24 cellular contexts compared by ENCODE assay signal in genomic region chr7:42429339-42429738, GRCh38.
"Had no signal": no experiment of that assay in that cellular context is flagged by ENCODE, and none has a peak within 500 bp of the region (broad histone marks: within the 10 kb centered on the region; RNA-seq: fewer than 3 reads in every experiment).

No MANE protein-coding gene starts in this region.

- H3K4me3 ChIP-seq: breast epithelium, SJSA1 had no signal

- H3K9me3 ChIP-seq: breast epithelium, SJSA1 had no signal

- H3K27ac ChIP-seq: SJSA1 had no signal

- H3K27me3 ChIP-seq: breast epithelium, SJSA1 had no signal

- DNase-seq: activated CD4-positive, alpha-beta memory T cell treated with anti-CD3 and anti-CD28 coated beads, Interleukin-2, amount 10 ng/mL, durations not matched to agents 7 days and 5 days; activated CD4-positive, alpha-beta T cell treated with anti-CD3 and anti-CD28 coated beads for 36 hours; activated CD4-positive, alpha-beta T cell treated with anti-CD3 and anti-CD28 coated beads, Interleukin-2, amount 50 U/mL, for 1 hour; activated CD8-positive, alpha-beta memory T cell treated with anti-CD3 and anti-CD28 coated beads, Interleukin-2, amount 50 U/mL, for 4 hours; activated naive CD4-positive, alpha-beta T cell treated with anti-CD3 and anti-CD28 coated beads, Interleukin-2, amount 50 U/mL, for 16 hours; activated T-cell treated with anti-CD3 and anti-CD28 coated beads, Interleukin-2, amount 50 U/mL, for 1 hour; aorta; caudate nucleus; KG1; NCI-H1092; NCI-H1436; NCI-H1694 treated with DMSO at 0.1 percent for 48 hours; NCI-H2029 treated with DMSO at 0.1 percent for 48 hours; NCI-H345; NCI-H510A; NCI-H69; NK-92 treated with Interleukin-12 subunit alpha and Interleukin-12 subunit beta, amount 100 ng/mL, for 24 hours; SHP77; T-helper 17 cell; T1000 had no signal

- H3K36me3 ChIP-seq: breast epithelium, SJSA1 had no signal

- ATAC-seq: activated CD4-positive, alpha-beta T cell treated with anti-CD3 and anti-CD28 coated beads for 36 hours; T-helper 17 cell had no signal

- H3K4me1 ChIP-seq: breast epithelium, SJSA1 had no signal

- FAIRE-seq: RCC 7860, TTC549 had no signal
